In the genomic region with DNA sequence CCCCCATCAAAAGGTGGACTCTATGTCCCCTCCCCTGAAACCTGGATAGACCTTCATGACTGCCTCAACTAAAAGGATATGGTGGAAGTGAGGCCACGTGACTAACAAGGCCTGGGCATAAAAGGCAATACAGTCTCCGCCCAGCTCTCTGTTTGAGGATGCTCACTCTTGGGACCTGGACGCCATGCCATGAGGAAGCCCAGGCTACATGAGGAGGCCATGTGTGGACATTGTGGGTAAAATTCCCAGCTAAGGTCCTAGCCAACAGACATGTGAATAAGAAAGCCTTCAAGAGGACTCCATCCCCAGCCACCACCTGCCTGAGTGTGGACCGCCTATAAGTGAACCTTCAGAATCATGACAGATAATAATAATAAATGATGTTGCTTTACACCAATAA, we compare ENCODE assay signal across 1 cellular context.
TF ChIP-seq lines count a peak whose summit lies in the region.

No MANE protein-coding gene starts in this region.

TF ChIP-seq in HepG2, 621 proteins besides CTCF, POLR2A, EP300 and RAD21:
- TF ChIP-seq, protein P1, sequence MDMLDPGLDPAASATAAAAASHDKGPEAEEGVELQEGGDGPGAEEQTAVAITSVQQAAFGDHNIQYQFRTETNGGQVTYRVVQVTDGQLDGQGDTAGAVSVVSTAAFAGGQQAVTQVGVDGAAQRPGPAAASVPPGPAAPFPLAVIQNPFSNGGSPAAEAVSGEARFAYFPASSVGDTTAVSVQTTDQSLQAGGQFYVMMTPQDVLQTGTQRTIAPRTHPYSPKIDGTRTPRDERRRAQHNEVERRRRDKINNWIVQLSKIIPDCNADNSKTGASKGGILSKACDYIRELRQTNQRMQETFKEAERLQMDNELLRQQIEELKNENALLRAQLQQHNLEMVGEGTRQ (IDR thresholded peaks at IDR 0.05; ENCODE audit: low read depth, low read length), result peak; percentile 29; the same call in 1 of the 2 replicates
- TF ChIP-seq, protein P1 (CRISPR knock-in tag; IDR thresholded peaks at IDR 0.05; ENCODE audit: borderline replicate concordance), result no peak
- TF ChIP-seq CCDC6 (CRISPR knock-in tag; IDR thresholded peaks at IDR 0.05) (peak; percentile 13; the same call in 1 of the 2 replicates), ZNF354B (CRISPR knock-in tag; IDR thresholded peaks at IDR 0.05) (no peak)
